ENCODE assay signal across 34 cellular contexts in genomic region chr16:53150769-53151168, GRCh38.
"Had no signal": no experiment of that assay in that cellular context is flagged by ENCODE, and none has a peak within 500 bp of the region (broad histone marks: within the 10 kb centered on the region; RNA-seq: fewer than 3 reads in every experiment).

No MANE protein-coding gene starts in this region.

- H3K9me3 ChIP-seq: adrenal gland, body of pancreas had no signal

- H3K4me1 ChIP-seq: breast epithelium had no signal

- FAIRE-seq: astrocyte, bronchial epithelial cell had no signal

- DNase-seq: activated effector memory CD4-positive, alpha-beta T cell treated with anti-CD3 and anti-CD28 coated beads, Interleukin-2, amount 50 U/mL, for 16 hours; activated effector memory CD4-positive, alpha-beta T cell treated with Interleukin-2 at 50 U/mL for 16 hours; activated gamma-delta T cell; activated gamma-delta T cell treated with Interleukin-2 at 50 U/mL for 16 hours; activated naive CD4-positive, alpha-beta T cell; activated naive CD4-positive, alpha-beta T cell treated with anti-CD3 and anti-CD28 coated beads for 36 hours; activated naive CD4-positive, alpha-beta T cell treated with anti-CD3 and anti-CD28 coated beads, Interleukin-2, amount 10 ng/mL, durations not matched to agents 7 days and 5 days; activated naive CD4-positive, alpha-beta T cell treated with anti-CD3 and anti-CD28 coated beads, Interleukin-2, amount 50 U/mL, for 16 hours; activated naive CD4-positive, alpha-beta T cell treated with Interleukin-2 at 50 U/mL for 16 hours; activated naive CD8-positive, alpha-beta T cell treated with anti-CD3 and anti-CD28 coated beads for 36 hours; activated naive CD8-positive, alpha-beta T cell treated with anti-CD3 and anti-CD28 coated beads, Interleukin-2, amount 10 ng/mL, durations not matched to agents 7 days and 5 days; activated naive CD8-positive, alpha-beta T cell treated with anti-CD3 and anti-CD28 coated beads, Interleukin-2, amount 50 U/mL, for 24 hours; activated T-cell treated with anti-CD3 and anti-CD28 coated beads, Interleukin-2, amount 50 U/mL, for 1 hour; activated T-cell treated with anti-CD3 and anti-CD28 coated beads, Interleukin-2, amount 50 U/mL, for 24 hours; activated T-cell treated with anti-CD3 and anti-CD28 coated beads, Interleukin-2, amount 50 U/mL, for 4 hours; activated T-cell treated with anti-CD3 and anti-CD28 coated beads, Interleukin-2, amount 50 U/mL, for 48 hours; activated T-cell treated with anti-CD3 and anti-CD28 coated beads, Interleukin-2, amount 50 U/mL, for 72 hours; adrenal gland; amniotic stem cell; amygdala; anterior cingulate cortex; aorta; body of pancreas; brain microvascular endothelial cell; caudate nucleus; central memory CD4-positive, alpha-beta T cell; cerebellar nuclear complex had no signal

- H3K36me3 ChIP-seq: adrenal gland, brain microvascular endothelial cell, breast epithelium had no signal

- H3K27me3 ChIP-seq: adrenal gland, ascending aorta, body of pancreas, brain microvascular endothelial cell, breast epithelium, cardiac muscle cell had no signal

- H3K27ac ChIP-seq: adrenal gland, ascending aorta, body of pancreas, brain microvascular endothelial cell, breast epithelium, cardiac muscle cell had no signal

- H3K4me3 ChIP-seq: adrenal gland, ascending aorta, body of pancreas, breast epithelium, cardiac muscle cell had no signal

- ATAC-seq: activated naive CD4-positive, alpha-beta T cell treated with anti-CD3 and anti-CD28 coated beads, Interleukin-2, amount 50 U/mL, for 72 hours; activated naive CD8-positive, alpha-beta T cell treated with anti-CD3 and anti-CD28 coated beads, Interleukin-2, amount 50 U/mL, for 24 hours; activated T-cell treated with anti-CD3 and anti-CD28 coated beads, Interleukin-2, amount 50 U/mL, for 4 hours; activated T-cell treated with anti-CD3 and anti-CD28 coated beads, Interleukin-2, amount 50 U/mL, for 72 hours; activated T-helper 17 cell treated with anti-CD3 and anti-CD28 coated beads, Interleukin-2, amount 50 U/mL, for 72 hours; body of pancreas had no signal
